Comparison of ENCODE assay signal across 22 cellular contexts in genomic region chr3:50133283-50133615, GRCh38. TPM values are rescaled to one million over a fixed set of nuclear protein-coding genes. Genes with fewer than 3 reads are reported as not detected.
DNase-seq lines count a peak whose midpoint lies in the region; ATAC-seq, FAIRE-seq and TF ChIP-seq lines count a peak whose summit lies in the region.
"Had no signal": no experiment of that assay in that cellular context is flagged by ENCODE, and none has a peak within 500 bp of the region (broad histone marks: within the 10 kb centered on the region; RNA-seq: fewer than 3 reads in every experiment).

No MANE protein-coding gene starts in this region.

- no peaks in the 10 kb centered on the region for H3K79me1 ChIP-seq in mesenchymal stem cell (replicated peaks; ENCODE audit: low read length, poor library complexity, severe bottlenecking)

- H3K4me1 ChIP-seq in mesenchymal stem cell (ENCODE audit: control insufficient read depth, insufficient read depth, low read depth, low read length): peaks cover 16% of the 10 kb centered on the region

- H3K9me2 ChIP-seq in neural cell (ENCODE audit: insufficient read depth, low read length): no peaks in the 10 kb centered on the region

- no peak overlapping the region for H2BK12ac ChIP-seq in mesenchymal stem cell (ENCODE audit: low read length in 2 of 2)

- TF ChIP-seq RAD21 in neural cell (conservative IDR thresholded peaks at IDR 0.05): no peak

- H4K20me1 ChIP-seq in neural cell (ENCODE audit: insufficient read depth): no peaks in the 10 kb centered on the region

- H3K9me3 ChIP-seq in neural cell (ENCODE audit: low read length) (no peaks in the 10 kb centered on the region), mesenchymal stem cell (ENCODE audit: control insufficient read depth, low read length) (no peaks in the 10 kb centered on the region)

- no peak overlapping the region for H4K91ac ChIP-seq in mesenchymal stem cell (ENCODE audit: low read length)

- H3K23ac ChIP-seq in mesenchymal stem cell (ENCODE audit: low read length in 2 of 2): no peak overlapping the region

- H3K27ac ChIP-seq in caudate nucleus (ENCODE audit: low read depth, low read length) (peak overlapping the region; percentile 23), neural cell (ENCODE audit: low read length) (peak overlapping the region; percentile 91), mesenchymal stem cell (ENCODE audit: low read length, poor library complexity, severe bottlenecking) (no peak overlapping the region)
- H3K27ac ChIP-seq: PC-9 had no signal

- H3K79me2 ChIP-seq in neural cell (replicated peaks; ENCODE audit: insufficient read depth, low read length): no peaks in the 10 kb centered on the region

- no peak overlapping the region for H2BK15ac ChIP-seq in mesenchymal stem cell (ENCODE audit: low read depth, poor library complexity, severe bottlenecking)

- H3K4ac ChIP-seq in mesenchymal stem cell (ENCODE audit: low read depth in 1 of 2, low read length in 2 of 2): no peak overlapping the region

- H3K18ac ChIP-seq in mesenchymal stem cell (ENCODE audit: low read depth in 1 of 2, low read length in 2 of 2): no peak overlapping the region

- H2BK5ac ChIP-seq in mesenchymal stem cell (ENCODE audit: low read depth, low read length, poor library complexity, severe bottlenecking): no peak overlapping the region

- no peak for ATAC-seq in HG02642 (IDR thresholded peaks at IDR 0.05; ENCODE audit: poor library complexity, unreplicated experiment)
- ATAC-seq: CD8-positive, alpha-beta T cell; HCT116 had no signal

- FAIRE-seq in D721Med (lab: Jason Lieb, UNC): peak; percentile 92

- peak overlapping the region; percentile 72 for H3K4me2 ChIP-seq in neural cell (ENCODE audit: low read length)
- H3K4me2 ChIP-seq in mesenchymal stem cell (ENCODE audit: low read length, poor library complexity, severe bottlenecking): no peak overlapping the region
- H3K4me2 ChIP-seq: PC-9 had no signal

- H3F3A ChIP-seq in neural cell (ENCODE audit: insufficient read depth, low read length, poor library complexity, severe bottlenecking): no peaks in the 10 kb centered on the region

- DNase-seq in D721Med (ENCODE audit: insufficient read length, low spot score) (peak; percentile 94), NCI-H524 treated with DMSO at 0.1 percent for 48 hours (lab: John Stamatoyannopoulos, UW) (peak; percentile 50), caudate nucleus (lab: John Stamatoyannopoulos, UW) (no peak), DMS114 treated with DMSO at 0.1 percent for 48 hours (lab: John Stamatoyannopoulos, UW; ENCODE audit: unreplicated experiment) (no peak), mesenchymal stem cell (no peak), GM20000 (ENCODE audit: low spot score) (no peak)
- DNase-seq: AML-193; C1 segment of cervical spinal cord; CD8-positive, alpha-beta T cell; GDM1; KG1; NCI-H1092 treated with DMSO at 0.1 percent for 48 hours; NCI-H2081; NCI-H2171; NCI-H526 treated with DMSO at 0.1 percent for 48 hours; PC-9; RPMI8226; SHP77 had no signal

- WGBS in mesenchymal stem cell: 69% methylated on average over 4 of the region's 4 CpGs

- H2BK120ac ChIP-seq in mesenchymal stem cell (ENCODE audit: low read depth, low read length): no peak overlapping the region

- no peak overlapping the region for H2AK5ac ChIP-seq in mesenchymal stem cell (ENCODE audit: low read length, severe bottlenecking)

- H3K36me3 ChIP-seq in neural cell (ENCODE audit: insufficient read depth, low read length) (no peaks in the 10 kb centered on the region), mesenchymal stem cell (ENCODE audit: control insufficient read depth in 1 of 2, insufficient read depth in 2 of 2, low read depth in 1 of 2, low read length in 2 of 2) (no peaks in the 10 kb centered on the region)

- peak overlapping the region; percentile 72 for H3K9ac ChIP-seq in neural cell (ENCODE audit: low read length)
- H3K9ac ChIP-seq in mesenchymal stem cell (ENCODE audit: low read length): no peak overlapping the region

- H4K8ac ChIP-seq in mesenchymal stem cell (ENCODE audit: low read length): no peak overlapping the region

- H3K14ac ChIP-seq in mesenchymal stem cell (ENCODE audit: low read length in 2 of 2): no peak overlapping the region

- no peak for TF ChIP-seq EP300 in neural cell (conservative IDR thresholded peaks at IDR 0.05; ENCODE audit: poor library complexity, severe bottlenecking)

- H2AFZ ChIP-seq in neural cell (ENCODE audit: low read depth, low read length) (no peak overlapping the region), mesenchymal stem cell (ENCODE audit: low read depth, low read length) (no peak overlapping the region)
- H2AFZ ChIP-seq: PC-9 had no signal

- TF ChIP-seq CTCF in D721Med (IDR thresholded peaks at IDR 0.05; ENCODE audit: insufficient read depth, missing control alignments) (no peak), neural cell (IDR thresholded peaks at IDR 0.05; ENCODE audit: poor library complexity, severe bottlenecking) (no peak), GM20000 (IDR thresholded peaks at IDR 0.05; ENCODE audit: extremely low read depth, missing control alignments) (no peak)

- H3K27me3 ChIP-seq in neural cell (ENCODE audit: insufficient read depth, low read depth, low read length) (no peaks in the 10 kb centered on the region), mesenchymal stem cell (ENCODE audit: control insufficient read depth in 1 of 2, insufficient read depth in 1 of 2, low read length in 2 of 2) (peaks cover 35 to 66% of the 10 kb centered on the region in 2 experiments)

- H3K4me3 ChIP-seq in neural cell (ENCODE audit: low read length) (peak overlapping the region; percentile 58), mesenchymal stem cell (ENCODE audit: insufficient read depth in 1 of 2, low read depth in 1 of 2, low read length in 2 of 2) (no peak overlapping the region)
- H3K4me3 ChIP-seq: PC-9 had no signal

TF ChIP-seq in neural cell, 6 proteins besides CTCF, POLR2A, EP300 and RAD21:
- TF ChIP-seq TAF1 (IDR thresholded peaks at IDR 0.05; ENCODE audit: low read depth) (peak; percentile 9), SMC3 (conservative IDR thresholded peaks at IDR 0.05; ENCODE audit: poor library complexity) (no peak), REST (IDR thresholded peaks at IDR 0.05; ENCODE audit: borderline replicate concordance) (no peak), EZH2 (IDR thresholded peaks at IDR 0.05; ENCODE audit: borderline replicate concordance, insufficient read depth, low read length, poor library complexity, severe bottlenecking) (no peak), MXI1 (conservative IDR thresholded peaks at IDR 0.05; ENCODE audit: poor library complexity, severe bottlenecking) (no peak), POLR2AphosphoS5 (IDR thresholded peaks at IDR 0.05) (no peak)
TF ChIP-seq in neural cell: peak in this region for 1.

RNA-seq across cellular contexts. Expression of gene SEMA3F, which starts 21.9 kb away (rescaled TPM):
- 17.0 and 20.4 TPM in 2 replicates for polyA plus RNA-seq in neural cell
- 23.3 and 28.0 TPM in 2 replicates for polyA minus RNA-seq in neural cell
- polyA plus RNA-seq in mesenchymal stem cell (2013, experiment 1 of 2): 23.6 TPM
- 23.0 TPM for polyA plus RNA-seq in mesenchymal stem cell (2013, experiment 2 of 2)

RNA-seq across cellular contexts. Expression of gene RBM5, which starts 44.5 kb away (rescaled TPM):
- 632 and 695 TPM in 2 replicates for polyA plus RNA-seq in neural cell
- polyA minus RNA-seq in neural cell: 386 and 404 TPM in 2 replicates
- 58.5 TPM for polyA plus RNA-seq in mesenchymal stem cell (2013, experiment 1 of 2)
- polyA plus RNA-seq in mesenchymal stem cell (2013, experiment 2 of 2): 54.7 TPM

RNA-seq across cellular contexts. Expression of gene GNAT1, which starts 58.2 kb away (rescaled TPM):
- not detected in 2 replicates for polyA plus RNA-seq in neural cell
- 0.24 TPM in 1 of 2 replicates, not detected in the other for polyA minus RNA-seq in neural cell
- polyA plus RNA-seq in mesenchymal stem cell (2013, experiment 1 of 2): not detected
- polyA plus RNA-seq in mesenchymal stem cell (2013, experiment 2 of 2): not detected
- polyA plus RNA-seq: AG04450 had no signal

Comparison
In these comparisons a context has a peak if more than half of its experiments do, and no peak if none do; other contexts are left out.
1. DNase-seq: peak in D721Med (single experiment) and NCI-H524 treated with DMSO at 0.1 percent for 48 hours (single experiment); none in caudate nucleus (0 of 61), DMS114 treated with DMSO at 0.1 percent for 48 hours (single experiment), mesenchymal stem cell (single experiment) and GM20000 (single experiment).